ENCODE assay signal across 16 cellular contexts in the genomic region with DNA sequence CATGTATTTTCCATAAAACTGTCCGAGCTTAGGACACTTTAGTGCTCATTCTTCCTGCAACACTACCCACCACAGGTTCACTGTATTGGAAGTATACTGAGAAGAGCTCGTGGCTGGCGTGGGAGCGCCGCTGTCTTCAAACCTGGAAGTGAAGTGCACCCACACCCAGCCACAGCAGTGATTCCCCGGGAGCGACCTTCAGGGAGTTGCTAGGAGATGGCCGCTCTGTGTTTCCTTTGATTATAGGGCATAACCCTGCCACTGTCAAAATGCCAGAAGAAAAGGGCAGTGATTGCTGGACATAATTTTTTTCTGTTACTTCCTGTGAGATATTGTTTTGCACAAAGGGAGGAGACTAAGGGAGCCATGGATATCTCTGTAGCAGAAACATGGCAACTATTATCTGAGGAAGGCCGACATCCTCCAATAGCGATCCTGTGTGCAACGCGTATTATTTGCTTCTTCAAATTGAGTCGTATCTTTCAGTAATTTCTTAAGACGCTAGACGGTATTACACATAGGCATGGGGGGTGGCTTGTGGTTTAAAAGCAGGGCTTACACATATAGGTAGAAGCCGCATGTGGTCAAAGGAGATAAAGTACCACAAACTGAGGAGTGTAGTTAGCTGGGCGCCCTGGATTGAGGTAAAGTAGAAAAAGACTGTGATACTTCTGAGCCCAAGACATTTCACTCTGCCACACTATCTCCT.
DNase-seq lines count a peak whose midpoint lies in the region; ATAC-seq and TF ChIP-seq lines count a peak whose summit lies in the region.
"Had no signal": no experiment of that assay in that cellular context is flagged by ENCODE, and none has a peak within 500 bp of the region (broad histone marks: within the 10 kb centered on the region; RNA-seq: fewer than 3 reads in every experiment).

No MANE protein-coding gene starts in this region.

- intact Hi-C loops in adrenal gland (cut with DNase I) (no loop called here), right cardiac atrium (cut with DNase I) (no loop called here), stomach (cut with DNase I; ENCODE audit: low total_unique reads) (no loop called here)

- WGBS in adrenal gland, 4 donors: 58 to 62% (median 60%) methylated on average over 15 to 17 of the region's 17 CpGs
- 61% methylated on average over 17 of the region's 17 CpGs for WGBS in right cardiac atrium
- 77 to 89% (median 83%) methylated on average over 17 of the region's 17 CpGs for WGBS in stomach, 5 donors
- WGBS in endodermal cell (ENCODE audit: insufficient coverage in 1 of 2, insufficient read length in 1 of 2), 2 experiments: 92 to 94% methylated on average over 10 to 17 of the region's 17 CpGs

- H3K4me3 Mint-ChIP-seq in endodermal cell: no peak overlapping the region
- H3K4me3 Mint-ChIP-seq: CD4-positive, alpha-beta T cell; dendritic cell treated with granulocyte-macrophage colony-stimulating factor and Interleukin-4, amounts not matched to agents 40 ng/mL and 50 ng/mL, for 4 days had no signal

- H3K27ac Mint-ChIP-seq in endodermal cell: no peak overlapping the region
- H3K27ac Mint-ChIP-seq: CD4-positive, alpha-beta T cell; dendritic cell treated with granulocyte-macrophage colony-stimulating factor and Interleukin-4, amounts not matched to agents 40 ng/mL and 50 ng/mL, for 4 days had no signal

- peak overlapping the region in 3 of 5 donors; percentile 10 to 90 (median 66) for H3K27ac ChIP-seq in adrenal gland
- H3K27ac ChIP-seq in right cardiac atrium (ENCODE audit: low read length): peak overlapping the region; percentile 63
- H3K27ac ChIP-seq in stomach: peak overlapping the region; percentile 38 to 84 (median 67)
- no peak overlapping the region for H3K27ac ChIP-seq in endodermal cell (ENCODE audit: low read depth, low read length)
- H3K27ac ChIP-seq: GM23248 had no signal

- H3K4me1 Mint-ChIP-seq in endodermal cell: peaks cover 21% of the 10 kb centered on the region

- H3K27me3 ChIP-seq in adrenal gland (no peaks in the 10 kb centered on the region), right cardiac atrium (ENCODE audit: control insufficient read depth, insufficient read depth) (no peaks in the 10 kb centered on the region), stomach (no peaks in the 10 kb centered on the region), endodermal cell (ENCODE audit: control insufficient read depth, insufficient read depth, low read length, poor library complexity, severe bottlenecking) (no peaks in the 10 kb centered on the region)

- peaks cover 23 to 75% of the 10 kb centered on the region in 2 donors for H3K4me1 ChIP-seq in adrenal gland (replicated peaks in 1 of 2)
- peaks cover 8% of the 10 kb centered on the region for H3K4me1 ChIP-seq in right cardiac atrium (ENCODE audit: control insufficient read depth, insufficient read depth, low read length)
- peaks cover 26 to 99% (median 76%) of the 10 kb centered on the region in 4 donors for H3K4me1 ChIP-seq in stomach
- peaks cover 5% of the 10 kb centered on the region for H3K4me1 ChIP-seq in endodermal cell (ENCODE audit: control insufficient read depth, insufficient read depth, low read length)

- ATAC-seq in right cardiac atrium (peak; percentile 70 to 86), GM19397 (IDR thresholded peaks at IDR 0.05; ENCODE audit: unreplicated experiment) (no peak)

- DNase-seq in NCI-H2081 treated with DMSO at 0.1 percent for 48 hours (lab: John Stamatoyannopoulos, UW) (peak; percentile 1), adrenal gland (peak; percentile 60 to 85 (median 78)), right cardiac atrium (peak; percentile 39 to 64 (median 52)), stomach (no peak), endodermal cell (no peak)
- no peak for DNase-seq in stimulated activated CD4-positive, alpha-beta T cell treated with anti-CD3 and anti-CD28 coated beads, Interleukin-4, amount 100 ng/mL, for 24 hours
- DNase-seq: activated CD4-positive, alpha-beta T cell treated with anti-CD3 and anti-CD28 coated beads, Interleukin-2, amount 50 U/mL, for 4 hours; CD4-positive, alpha-beta T cell; GF-D8; GM23248; NCI-H82; SIG-M5; stimulated activated CD4-positive, alpha-beta T cell treated with anti-CD3 and anti-CD28 coated beads, Interleukin-4, amount 100 ng/mL, for 1 hour; T1000 had no signal

- H3K4me3 ChIP-seq in adrenal gland: no peak overlapping the region
- no peak overlapping the region for H3K4me3 ChIP-seq in right cardiac atrium (ENCODE audit: low read length)
- H3K4me3 ChIP-seq in stomach: no peak overlapping the region
- H3K4me3 ChIP-seq in endodermal cell (ENCODE audit: low read length): no peak overlapping the region
- H3K4me3 ChIP-seq: GM23248 had no signal

- H3K9me3 ChIP-seq in adrenal gland (replicated peaks in 1 of 3) (no peaks in the 10 kb centered on the region), right cardiac atrium (ENCODE audit: control insufficient read depth, low read length) (no peaks in the 10 kb centered on the region), stomach (no peaks in the 10 kb centered on the region), endodermal cell (ENCODE audit: control insufficient read depth, low read length) (no peaks in the 10 kb centered on the region)

- TF ChIP-seq POLR2A in adrenal gland (IDR thresholded peaks at IDR 0.05): peak in 1 of 2 donors; percentile 33
- no peak for TF ChIP-seq POLR2A in stomach (IDR thresholded peaks at IDR 0.05)

- H3K9me3 Mint-ChIP-seq in endodermal cell: peaks cover 7% of the 10 kb centered on the region
- H3K9me3 Mint-ChIP-seq: CD4-positive, alpha-beta T cell; dendritic cell treated with granulocyte-macrophage colony-stimulating factor and Interleukin-4, amounts not matched to agents 40 ng/mL and 50 ng/mL, for 4 days had no signal

- H3K36me3 ChIP-seq in adrenal gland (replicated peaks in 1 of 2) (no peaks in the 10 kb centered on the region), stomach (no peaks in the 10 kb centered on the region), endodermal cell (ENCODE audit: control insufficient read depth, insufficient read depth, low read length) (no peaks in the 10 kb centered on the region)

- no peak for TF ChIP-seq EP300 in stomach (IDR thresholded peaks at IDR 0.05)

- H3K27me3 Mint-ChIP-seq in endodermal cell (ENCODE audit: insufficient read depth): no peaks in the 10 kb centered on the region

- H3K36me3 Mint-ChIP-seq in endodermal cell (ENCODE audit: low read depth): peaks cover 2% of the 10 kb centered on the region

- TF ChIP-seq CTCF in adrenal gland (IDR thresholded peaks at IDR 0.05) (no peak), stomach (IDR thresholded peaks at IDR 0.05) (no peak), endodermal cell (conservative IDR thresholded peaks at IDR 0.05) (no peak)

- H3K9ac ChIP-seq in endodermal cell (ENCODE audit: extremely low read depth, low read length, poor library complexity, severe bottlenecking): no peak overlapping the region
- H3K9ac ChIP-seq: GM23248 had no signal

Comparison
In these comparisons a context has a peak if more than half of its experiments do, and no peak if none do; other contexts are left out.
1. DNase-seq: peak in NCI-H2081 treated with DMSO at 0.1 percent for 48 hours (single experiment), adrenal gland (7 of 7) and right cardiac atrium (3 of 3); none in stomach (single experiment), endodermal cell (single experiment) and stimulated activated CD4-positive, alpha-beta T cell treated with anti-CD3 and anti-CD28 coated beads, Interleukin-4, amount 100 ng/mL, for 24 hours (single experiment).